In genomic region chr16:29961479-29962343, GRCh38 we compare ENCODE assay signal across 1 cellular context.
TF ChIP-seq lines count a peak whose summit lies in the region.

TMEM219 (plus strand) TSS chr16:29962079; CDS start chr16:29963144, 1,065 bp downstream.

TF ChIP-seq in HepG2, 621 proteins besides CTCF, POLR2A, EP300 and RAD21 (continued from another document and continues in another):
- TF ChIP-seq ZSCAN5A (CRISPR knock-in tag; IDR thresholded peaks at IDR 0.05; ENCODE audit: borderline replicate concordance): peak; percentile 43; the same call in 1 of the 2 replicates
- TF ChIP-seq SRSF4 (IDR thresholded peaks at IDR 0.05; ENCODE audit: low read depth, low read length, poor library complexity, severe bottlenecking): no peak
- TF ChIP-seq ZNF318 (CRISPR knock-in tag; IDR thresholded peaks at IDR 0.05): no peak
- no peak for TF ChIP-seq CREB3 (CRISPR knock-in tag; IDR thresholded peaks at IDR 0.05)
- peak; percentile 78 for TF ChIP-seq SALL1 (CRISPR knock-in tag; IDR thresholded peaks at IDR 0.05)
- no peak for TF ChIP-seq KAT2B (IDR thresholded peaks at IDR 0.05; ENCODE audit: borderline replicate concordance, low read depth, low read length)
- TF ChIP-seq ZNF367 (CRISPR knock-in tag; IDR thresholded peaks at IDR 0.05; ENCODE audit: borderline replicate concordance): no peak
- TF ChIP-seq NPAS2 (CRISPR knock-in tag; IDR thresholded peaks at IDR 0.05; ENCODE audit: borderline replicate concordance): no peak
- no peak for TF ChIP-seq MAFK (conservative IDR thresholded peaks at IDR 0.05 in 1 of 2, IDR thresholded peaks at IDR 0.05 in 1 of 2; ENCODE audit: low read length in 2 of 2)
- 0 out of 2 replicates have a peak, but pooled peaks have one; percentile 36 for TF ChIP-seq GMEB2 (CRISPR knock-in tag; IDR thresholded peaks at IDR 0.05; ENCODE audit: low read depth)
- TF ChIP-seq RORA (CRISPR knock-in tag; IDR thresholded peaks at IDR 0.05): no peak
- no peak for TF ChIP-seq ZNF562 (CRISPR knock-in tag; IDR thresholded peaks at IDR 0.05; ENCODE audit: borderline replicate concordance)
- peak; percentile 27; the same call in 1 of the 2 replicates for TF ChIP-seq GABPA (IDR thresholded peaks at IDR 0.05; ENCODE audit: low read depth, low read length)
- TF ChIP-seq GABPA (CRISPR knock-in tag; IDR thresholded peaks at IDR 0.05; ENCODE audit: low read depth): peak; percentile 52
- no peak for TF ChIP-seq ZFAT (CRISPR knock-in tag; conservative IDR thresholded peaks at IDR 0.05)
- TF ChIP-seq ETS1 (CRISPR knock-in tag; IDR thresholded peaks at IDR 0.05): no peak
- TF ChIP-seq CREBL2 (CRISPR knock-in tag; IDR thresholded peaks at IDR 0.05; ENCODE audit: borderline replicate concordance): no peak; the same call in 1 of the 2 replicates
- TF ChIP-seq KLF16 (CRISPR knock-in tag; IDR thresholded peaks at IDR 0.05): no peak
- no peak for TF ChIP-seq PLRG1 (conservative IDR thresholded peaks at IDR 0.05)
- no peak for TF ChIP-seq GZF1 (CRISPR knock-in tag; IDR thresholded peaks at IDR 0.05)
- TF ChIP-seq ZNF234 (CRISPR knock-in tag; conservative IDR thresholded peaks at IDR 0.05): peak; percentile 90
- TF ChIP-seq ZNF496 (CRISPR knock-in tag; IDR thresholded peaks at IDR 0.05; ENCODE audit: insufficient replicate concordance): no peak
- no peak for TF ChIP-seq ATF1 (CRISPR knock-in tag; IDR thresholded peaks at IDR 0.05)
- 0 out of 2 replicates have a peak, but pooled peaks have one; percentile 12 for TF ChIP-seq SALL2 (CRISPR knock-in tag; IDR thresholded peaks at IDR 0.05)
- peak; percentile 52; the same call in 1 of the 2 replicates for TF ChIP-seq ZNF552 (CRISPR knock-in tag; IDR thresholded peaks at IDR 0.05; ENCODE audit: borderline replicate concordance)
- 0 out of 2 replicates have a peak, but pooled peaks have one; percentile 16 for TF ChIP-seq KIAA2018 (CRISPR knock-in tag; IDR thresholded peaks at IDR 0.05; ENCODE audit: borderline replicate concordance)
- TF ChIP-seq HOXA9 (CRISPR knock-in tag; IDR thresholded peaks at IDR 0.05; ENCODE audit: borderline replicate concordance): peak; percentile 23; the same call in 1 of the 2 replicates
- TF ChIP-seq ZNF3 (CRISPR knock-in tag; IDR thresholded peaks at IDR 0.05): no peak
- TF ChIP-seq ZNF337 (CRISPR knock-in tag; IDR thresholded peaks at IDR 0.05; ENCODE audit: borderline replicate concordance, low read depth): no peak
- no peak for TF ChIP-seq ZNF383 (CRISPR knock-in tag; IDR thresholded peaks at IDR 0.05; ENCODE audit: borderline replicate concordance)
- no peak for TF ChIP-seq ZNF101 (CRISPR knock-in tag; IDR thresholded peaks at IDR 0.05; ENCODE audit: borderline replicate concordance, low read depth)
- no peak for TF ChIP-seq FOXA1 (IDR thresholded peaks at IDR 0.05)
- TF ChIP-seq FOXA1 (CRISPR knock-in tag; IDR thresholded peaks at IDR 0.05): no peak
- TF ChIP-seq ZNF18 (CRISPR knock-in tag; IDR thresholded peaks at IDR 0.05; ENCODE audit: insufficient replicate concordance): peak; percentile 59
- no peak for TF ChIP-seq SMC3 (IDR thresholded peaks at IDR 0.05; ENCODE audit: low read length)
